1 cellular context compared by ENCODE assay signal in the genomic region with DNA sequence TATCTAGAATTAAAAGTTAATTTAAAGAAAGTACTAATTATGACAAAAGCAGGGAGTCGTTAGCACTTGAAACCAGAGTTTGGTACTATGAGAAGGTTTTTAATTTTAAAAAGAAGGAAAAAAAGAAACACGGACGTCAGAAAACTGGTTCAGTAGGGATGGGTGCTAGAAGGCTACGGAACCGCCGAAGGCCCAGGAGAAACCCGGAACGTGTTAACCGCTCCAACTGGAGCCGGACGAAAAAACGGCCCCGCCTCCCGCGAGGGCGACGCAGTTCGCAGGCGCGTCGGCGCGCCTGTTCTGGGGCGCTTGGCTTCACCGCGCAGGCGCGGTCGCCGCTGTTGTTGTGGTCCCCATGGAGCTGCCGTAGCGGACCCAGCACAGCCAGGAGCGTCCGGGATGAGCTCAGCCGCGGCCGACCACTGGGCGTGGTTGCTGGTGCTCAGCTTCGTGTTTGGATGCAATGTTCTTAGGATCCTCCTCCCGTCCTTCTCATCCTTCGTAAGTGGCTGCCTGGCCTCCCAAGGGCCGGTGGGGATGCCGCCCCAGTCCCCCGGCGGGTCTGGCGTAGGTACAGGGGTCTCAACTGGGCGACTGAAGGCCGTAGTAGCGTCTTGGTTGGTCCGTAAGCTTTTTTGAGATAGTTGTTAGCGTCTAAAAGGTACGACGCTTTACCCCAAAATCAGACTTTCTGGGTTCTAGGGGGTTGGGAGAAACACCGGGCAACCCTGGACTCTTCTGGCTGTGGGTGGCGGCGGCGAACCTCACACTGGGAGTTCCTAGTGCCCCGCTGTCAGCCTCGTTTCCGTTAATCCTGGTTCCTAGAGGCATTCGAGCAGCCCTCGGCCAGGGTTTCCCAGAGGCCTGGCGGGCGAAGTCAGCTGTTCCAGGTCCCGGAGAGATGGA.
TF ChIP-seq lines count a peak whose summit lies in the region.

No MANE protein-coding gene starts in this region.

TF ChIP-seq in HEK293, 187 proteins besides CTCF, POLR2A, EP300 and RAD21 (continued from another document):
- TF ChIP-seq ZNF214 (tag by site-specific recombination; IDR thresholded peaks at IDR 0.05; ENCODE audit: borderline replicate concordance) (no peak), ZNF654 (tag by site-specific recombination; IDR thresholded peaks at IDR 0.05; ENCODE audit: low read depth) (no peak), ZNF707 (tag by site-specific recombination; IDR thresholded peaks at IDR 0.05) (no peak), KLF7 (tag by site-specific recombination; IDR thresholded peaks at IDR 0.05; ENCODE audit: borderline replicate concordance) (0 out of 2 replicates have a peak, but pooled peaks have one; percentile 11), ZNF830 (tag by site-specific recombination; IDR thresholded peaks at IDR 0.05; ENCODE audit: low read depth) (no peak), ZBTB48 (tag by site-specific recombination; IDR thresholded peaks at IDR 0.05) (peak; percentile 54; the same call in 1 of the 2 replicates), ZNF24 (tag by site-specific recombination; IDR thresholded peaks at IDR 0.05) (0 out of 2 replicates have a peak, but pooled peaks have one; percentile 23), TRIM28 (IDR thresholded peaks at IDR 0.05; ENCODE audit: borderline replicate concordance, low read length) (no peak), KLF16 (tag by site-specific recombination; IDR thresholded peaks at IDR 0.05) (no peak), ZNF843 (tag by site-specific recombination; IDR thresholded peaks at IDR 0.05) (no peak), ZNF335 (tag by site-specific recombination; conservative IDR thresholded peaks at IDR 0.05) (peak; percentile 91), KLF10 (tag by site-specific recombination; IDR thresholded peaks at IDR 0.05) (0 out of 2 replicates have a peak, but pooled peaks have one; percentile 12), ZNF426 (tag by site-specific recombination; IDR thresholded peaks at IDR 0.05) (no peak), ZNF561 (tag by site-specific recombination; IDR thresholded peaks at IDR 0.05; ENCODE audit: borderline replicate concordance) (no peak), ZNF510 (tag by site-specific recombination; IDR thresholded peaks at IDR 0.05; ENCODE audit: insufficient replicate concordance) (no peak), ZNF518A (tag by site-specific recombination; conservative IDR thresholded peaks at IDR 0.05; ENCODE audit: low read depth) (0 out of 2 replicates have a peak, but pooled peaks have one; percentile 16), ZNF623 (tag by site-specific recombination; IDR thresholded peaks at IDR 0.05) (no peak; the same call in 1 of the 2 replicates), ZNF157 (tag by site-specific recombination; IDR thresholded peaks at IDR 0.05) (no peak), ZNF704 (tag by site-specific recombination; IDR thresholded peaks at IDR 0.05) (no peak), ZNF521 (tag by site-specific recombination; IDR thresholded peaks at IDR 0.05) (no peak), ZNF175 (tag by site-specific recombination; IDR thresholded peaks at IDR 0.05) (no peak), ZNF670 (tag by site-specific recombination; IDR thresholded peaks at IDR 0.05; ENCODE audit: low read depth) (no peak), OVOL3 (tag by site-specific recombination; IDR thresholded peaks at IDR 0.05) (no peak; the same call in 1 of the 2 replicates), ZNF692 (tag by site-specific recombination; IDR thresholded peaks at IDR 0.05) (peak; percentile 88), ZNF37A (tag by site-specific recombination; IDR thresholded peaks at IDR 0.05) (no peak), PRDM6 (tag by site-specific recombination; IDR thresholded peaks at IDR 0.05) (no peak), ZIC2 (tag by site-specific recombination; IDR thresholded peaks at IDR 0.05) (peak; percentile 79), ZNF473 (tag by site-specific recombination; IDR thresholded peaks at IDR 0.05) (no peak), KLF8 (tag by site-specific recombination; IDR thresholded peaks at IDR 0.05) (peak; percentile 80), ZNF140 (tag by site-specific recombination; IDR thresholded peaks at IDR 0.05) (no peak), ZNF571 (tag by site-specific recombination; IDR thresholded peaks at IDR 0.05) (no peak), ZNF10 (tag by site-specific recombination; IDR thresholded peaks at IDR 0.05) (no peak), ZBTB20 (tag by site-specific recombination; IDR thresholded peaks at IDR 0.05) (peak; percentile 77), IKZF3 (tag by site-specific recombination; IDR thresholded peaks at IDR 0.05) (peak; percentile 81), ZNF785 (tag by site-specific recombination; IDR thresholded peaks at IDR 0.05) (no peak), ZNF23 (tag by site-specific recombination; IDR thresholded peaks at IDR 0.05; ENCODE audit: borderline replicate concordance) (no peak), ZNF837 (tag by site-specific recombination; IDR thresholded peaks at IDR 0.05) (no peak), ZSCAN16 (tag by site-specific recombination; IDR thresholded peaks at IDR 0.05) (no peak)
- TF ChIP-seq, protein P1, sequence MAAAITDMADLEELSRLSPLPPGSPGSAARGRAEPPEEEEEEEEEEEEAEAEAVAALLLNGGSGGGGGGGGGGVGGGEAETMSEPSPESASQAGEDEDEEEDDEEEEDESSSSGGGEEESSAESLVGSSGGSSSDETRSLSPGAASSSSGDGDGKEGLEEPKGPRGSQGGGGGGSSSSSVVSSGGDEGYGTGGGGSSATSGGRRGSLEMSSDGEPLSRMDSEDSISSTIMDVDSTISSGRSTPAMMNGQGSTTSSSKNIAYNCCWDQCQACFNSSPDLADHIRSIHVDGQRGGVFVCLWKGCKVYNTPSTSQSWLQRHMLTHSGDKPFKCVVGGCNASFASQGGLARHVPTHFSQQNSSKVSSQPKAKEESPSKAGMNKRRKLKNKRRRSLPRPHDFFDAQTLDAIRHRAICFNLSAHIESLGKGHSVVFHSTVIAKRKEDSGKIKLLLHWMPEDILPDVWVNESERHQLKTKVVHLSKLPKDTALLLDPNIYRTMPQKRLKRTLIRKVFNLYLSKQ (tag by site-specific recombination; IDR thresholded peaks at IDR 0.05; ENCODE audit: borderline replicate concordance), result no peak
- TF ChIP-seq, protein P2, sequence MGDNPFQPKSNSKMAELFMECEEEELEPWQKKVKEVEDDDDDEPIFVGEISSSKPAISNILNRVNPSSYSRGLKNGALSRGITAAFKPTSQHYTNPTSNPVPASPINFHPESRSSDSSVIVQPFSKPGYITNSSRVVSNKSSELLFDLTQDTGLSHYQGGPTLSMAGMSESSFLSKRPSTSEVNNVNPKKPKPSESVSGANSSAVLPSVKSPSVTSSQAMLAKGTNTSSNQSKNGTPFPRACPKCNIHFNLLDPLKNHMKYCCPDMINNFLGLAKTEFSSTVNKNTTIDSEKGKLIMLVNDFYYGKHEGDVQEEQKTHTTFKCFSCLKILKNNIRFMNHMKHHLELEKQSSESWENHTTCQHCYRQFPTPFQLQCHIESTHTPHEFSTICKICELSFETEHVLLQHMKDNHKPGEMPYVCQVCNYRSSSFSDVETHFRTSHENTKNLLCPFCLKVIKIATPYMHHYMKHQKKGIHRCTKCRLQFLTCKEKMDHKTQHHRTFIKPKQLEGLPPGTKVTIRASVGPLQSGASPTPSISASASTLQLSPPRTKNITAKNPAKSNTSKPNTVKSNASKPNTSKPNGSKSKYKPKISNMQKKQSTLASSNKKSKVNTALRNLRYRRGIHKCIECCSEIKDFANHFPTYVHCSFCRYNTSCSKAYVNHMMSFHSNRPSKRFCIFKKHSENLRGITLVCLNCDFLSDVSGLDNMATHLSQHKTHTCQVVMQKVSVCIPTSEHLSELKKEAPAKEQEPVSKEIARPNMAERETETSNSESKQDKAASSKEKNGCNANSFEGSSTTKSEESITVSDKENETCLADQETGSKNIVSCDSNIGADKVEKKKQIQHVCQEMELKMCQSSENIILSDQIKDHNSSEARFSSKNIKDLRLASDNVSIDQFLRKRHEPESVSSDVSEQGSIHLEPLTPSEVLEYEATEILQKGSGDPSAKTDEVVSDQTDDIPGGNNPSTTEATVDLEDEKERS (tag by site-specific recombination; IDR thresholded peaks at IDR 0.05), result no peak
